Comparison of ENCODE assay signal across 1 cellular context in the genomic region with DNA sequence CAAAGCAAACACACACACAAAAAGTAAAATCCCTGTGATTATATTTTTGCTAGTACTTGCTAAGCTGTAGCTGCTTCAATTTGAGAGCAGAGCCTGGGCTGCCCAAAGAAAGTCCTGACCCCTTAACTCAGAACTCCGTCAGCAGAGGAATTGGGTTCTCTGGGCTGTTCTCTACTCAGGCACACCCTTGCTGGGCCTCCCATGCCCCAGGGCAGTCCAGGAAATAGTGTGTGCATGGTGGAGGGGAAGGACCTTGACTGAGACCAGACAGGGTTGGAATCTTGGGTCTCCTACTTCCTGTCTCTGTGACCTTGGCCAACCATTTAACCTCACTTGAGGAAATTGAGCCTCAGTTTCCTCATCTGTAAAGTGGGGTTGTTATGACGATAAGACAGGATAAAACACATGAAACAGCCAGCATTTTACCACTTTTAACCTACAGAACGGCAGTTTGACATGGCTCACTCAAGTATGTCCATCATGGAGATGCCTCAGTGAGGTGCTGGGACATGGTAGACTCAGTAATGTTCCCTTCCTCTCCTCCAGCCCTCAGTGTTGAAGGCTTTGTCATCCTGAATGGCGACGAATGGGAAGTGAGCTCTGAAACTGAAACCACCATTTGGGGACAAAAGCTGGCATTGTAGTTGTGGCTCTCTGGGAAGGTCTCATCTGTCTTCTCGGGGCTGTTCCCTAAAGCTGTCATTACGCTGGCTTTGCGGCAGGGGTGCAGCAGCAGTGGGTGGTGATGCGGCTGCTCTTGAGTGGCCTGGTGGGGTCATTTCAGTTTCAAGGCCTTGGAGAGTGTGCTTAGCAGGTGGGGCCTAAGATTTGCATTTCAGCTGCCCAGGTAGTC.
TF ChIP-seq lines count a peak whose summit lies in the region.

No MANE protein-coding gene starts in this region.

TF ChIP-seq in K562, 482 proteins besides CTCF, POLR2A, EP300 and RAD21 (continued from another document):
- TF ChIP-seq, protein P1, sequence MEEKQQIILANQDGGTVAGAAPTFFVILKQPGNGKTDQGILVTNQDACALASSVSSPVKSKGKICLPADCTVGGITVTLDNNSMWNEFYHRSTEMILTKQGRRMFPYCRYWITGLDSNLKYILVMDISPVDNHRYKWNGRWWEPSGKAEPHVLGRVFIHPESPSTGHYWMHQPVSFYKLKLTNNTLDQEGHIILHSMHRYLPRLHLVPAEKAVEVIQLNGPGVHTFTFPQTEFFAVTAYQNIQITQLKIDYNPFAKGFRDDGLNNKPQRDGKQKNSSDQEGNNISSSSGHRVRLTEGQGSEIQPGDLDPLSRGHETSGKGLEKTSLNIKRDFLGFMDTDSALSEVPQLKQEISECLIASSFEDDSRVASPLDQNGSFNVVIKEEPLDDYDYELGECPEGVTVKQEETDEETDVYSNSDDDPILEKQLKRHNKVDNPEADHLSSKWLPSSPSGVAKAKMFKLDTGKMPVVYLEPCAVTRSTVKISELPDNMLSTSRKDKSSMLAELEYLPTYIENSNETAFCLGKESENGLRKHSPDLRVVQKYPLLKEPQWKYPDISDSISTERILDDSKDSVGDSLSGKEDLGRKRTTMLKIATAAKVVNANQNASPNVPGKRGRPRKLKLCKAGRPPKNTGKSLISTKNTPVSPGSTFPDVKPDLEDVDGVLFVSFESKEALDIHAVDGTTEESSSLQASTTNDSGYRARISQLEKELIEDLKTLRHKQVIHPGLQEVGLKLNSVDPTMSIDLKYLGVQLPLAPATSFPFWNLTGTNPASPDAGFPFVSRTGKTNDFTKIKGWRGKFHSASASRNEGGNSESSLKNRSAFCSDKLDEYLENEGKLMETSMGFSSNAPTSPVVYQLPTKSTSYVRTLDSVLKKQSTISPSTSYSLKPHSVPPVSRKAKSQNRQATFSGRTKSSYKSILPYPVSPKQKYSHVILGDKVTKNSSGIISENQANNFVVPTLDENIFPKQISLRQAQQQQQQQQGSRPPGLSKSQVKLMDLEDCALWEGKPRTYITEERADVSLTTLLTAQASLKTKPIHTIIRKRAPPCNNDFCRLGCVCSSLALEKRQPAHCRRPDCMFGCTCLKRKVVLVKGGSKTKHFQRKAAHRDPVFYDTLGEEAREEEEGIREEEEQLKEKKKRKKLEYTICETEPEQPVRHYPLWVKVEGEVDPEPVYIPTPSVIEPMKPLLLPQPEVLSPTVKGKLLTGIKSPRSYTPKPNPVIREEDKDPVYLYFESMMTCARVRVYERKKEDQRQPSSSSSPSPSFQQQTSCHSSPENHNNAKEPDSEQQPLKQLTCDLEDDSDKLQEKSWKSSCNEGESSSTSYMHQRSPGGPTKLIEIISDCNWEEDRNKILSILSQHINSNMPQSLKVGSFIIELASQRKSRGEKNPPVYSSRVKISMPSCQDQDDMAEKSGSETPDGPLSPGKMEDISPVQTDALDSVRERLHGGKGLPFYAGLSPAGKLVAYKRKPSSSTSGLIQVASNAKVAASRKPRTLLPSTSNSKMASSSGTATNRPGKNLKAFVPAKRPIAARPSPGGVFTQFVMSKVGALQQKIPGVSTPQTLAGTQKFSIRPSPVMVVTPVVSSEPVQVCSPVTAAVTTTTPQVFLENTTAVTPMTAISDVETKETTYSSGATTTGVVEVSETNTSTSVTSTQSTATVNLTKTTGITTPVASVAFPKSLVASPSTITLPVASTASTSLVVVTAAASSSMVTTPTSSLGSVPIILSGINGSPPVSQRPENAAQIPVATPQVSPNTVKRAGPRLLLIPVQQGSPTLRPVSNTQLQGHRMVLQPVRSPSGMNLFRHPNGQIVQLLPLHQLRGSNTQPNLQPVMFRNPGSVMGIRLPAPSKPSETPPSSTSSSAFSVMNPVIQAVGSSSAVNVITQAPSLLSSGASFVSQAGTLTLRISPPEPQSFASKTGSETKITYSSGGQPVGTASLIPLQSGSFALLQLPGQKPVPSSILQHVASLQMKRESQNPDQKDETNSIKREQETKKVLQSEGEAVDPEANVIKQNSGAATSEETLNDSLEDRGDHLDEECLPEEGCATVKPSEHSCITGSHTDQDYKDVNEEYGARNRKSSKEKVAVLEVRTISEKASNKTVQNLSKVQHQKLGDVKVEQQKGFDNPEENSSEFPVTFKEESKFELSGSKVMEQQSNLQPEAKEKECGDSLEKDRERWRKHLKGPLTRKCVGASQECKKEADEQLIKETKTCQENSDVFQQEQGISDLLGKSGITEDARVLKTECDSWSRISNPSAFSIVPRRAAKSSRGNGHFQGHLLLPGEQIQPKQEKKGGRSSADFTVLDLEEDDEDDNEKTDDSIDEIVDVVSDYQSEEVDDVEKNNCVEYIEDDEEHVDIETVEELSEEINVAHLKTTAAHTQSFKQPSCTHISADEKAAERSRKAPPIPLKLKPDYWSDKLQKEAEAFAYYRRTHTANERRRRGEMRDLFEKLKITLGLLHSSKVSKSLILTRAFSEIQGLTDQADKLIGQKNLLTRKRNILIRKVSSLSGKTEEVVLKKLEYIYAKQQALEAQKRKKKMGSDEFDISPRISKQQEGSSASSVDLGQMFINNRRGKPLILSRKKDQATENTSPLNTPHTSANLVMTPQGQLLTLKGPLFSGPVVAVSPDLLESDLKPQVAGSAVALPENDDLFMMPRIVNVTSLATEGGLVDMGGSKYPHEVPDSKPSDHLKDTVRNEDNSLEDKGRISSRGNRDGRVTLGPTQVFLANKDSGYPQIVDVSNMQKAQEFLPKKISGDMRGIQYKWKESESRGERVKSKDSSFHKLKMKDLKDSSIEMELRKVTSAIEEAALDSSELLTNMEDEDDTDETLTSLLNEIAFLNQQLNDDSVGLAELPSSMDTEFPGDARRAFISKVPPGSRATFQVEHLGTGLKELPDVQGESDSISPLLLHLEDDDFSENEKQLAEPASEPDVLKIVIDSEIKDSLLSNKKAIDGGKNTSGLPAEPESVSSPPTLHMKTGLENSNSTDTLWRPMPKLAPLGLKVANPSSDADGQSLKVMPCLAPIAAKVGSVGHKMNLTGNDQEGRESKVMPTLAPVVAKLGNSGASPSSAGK (IDR thresholded peaks at IDR 0.05) = no peak
- TF ChIP-seq GABPB1 (CRISPR knock-in tag; IDR thresholded peaks at IDR 0.05) (no peak), BCOR (IDR thresholded peaks at IDR 0.05) (peak; percentile 68), LEF1 (IDR thresholded peaks at IDR 0.05) (no peak), CCAR2 (IDR thresholded peaks at IDR 0.05; ENCODE audit: low read depth, low read length) (no peak), ZFP30 (CRISPR knock-in tag; IDR thresholded peaks at IDR 0.05; ENCODE audit: borderline replicate concordance) (no peak), RBM25 (IDR thresholded peaks at IDR 0.05; ENCODE audit: low read depth, low read length, severe bottlenecking) (peak; percentile 78), ATF1 (CRISPR knock-in tag; IDR thresholded peaks at IDR 0.05) (no peak), ATF1 (tag; IDR thresholded peaks at IDR 0.05) (no peak), BDP1 (IDR thresholded peaks at IDR 0.05; ENCODE audit: insufficient read depth, insufficient read length) (no peak), KDM1A (IDR thresholded peaks at IDR 0.05) (0 out of 4 replicates have a peak, but pooled peaks of 1 of the 2 experiments have one; percentile 20), DDX20 (tag; IDR thresholded peaks at IDR 0.05; ENCODE audit: low read depth) (no peak)
- TF ChIP-seq, protein P2, sequence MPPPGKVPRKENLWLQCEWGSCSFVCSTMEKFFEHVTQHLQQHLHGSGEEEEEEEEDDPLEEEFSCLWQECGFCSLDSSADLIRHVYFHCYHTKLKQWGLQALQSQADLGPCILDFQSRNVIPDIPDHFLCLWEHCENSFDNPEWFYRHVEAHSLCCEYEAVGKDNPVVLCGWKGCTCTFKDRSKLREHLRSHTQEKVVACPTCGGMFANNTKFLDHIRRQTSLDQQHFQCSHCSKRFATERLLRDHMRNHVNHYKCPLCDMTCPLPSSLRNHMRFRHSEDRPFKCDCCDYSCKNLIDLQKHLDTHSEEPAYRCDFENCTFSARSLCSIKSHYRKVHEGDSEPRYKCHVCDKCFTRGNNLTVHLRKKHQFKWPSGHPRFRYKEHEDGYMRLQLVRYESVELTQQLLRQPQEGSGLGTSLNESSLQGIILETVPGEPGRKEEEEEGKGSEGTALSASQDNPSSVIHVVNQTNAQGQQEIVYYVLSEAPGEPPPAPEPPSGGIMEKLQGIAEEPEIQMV (tag; conservative IDR thresholded peaks at IDR 0.05; ENCODE audit: low read depth) = no peak
